8 cellular contexts compared by ENCODE assay signal in the genomic region with DNA sequence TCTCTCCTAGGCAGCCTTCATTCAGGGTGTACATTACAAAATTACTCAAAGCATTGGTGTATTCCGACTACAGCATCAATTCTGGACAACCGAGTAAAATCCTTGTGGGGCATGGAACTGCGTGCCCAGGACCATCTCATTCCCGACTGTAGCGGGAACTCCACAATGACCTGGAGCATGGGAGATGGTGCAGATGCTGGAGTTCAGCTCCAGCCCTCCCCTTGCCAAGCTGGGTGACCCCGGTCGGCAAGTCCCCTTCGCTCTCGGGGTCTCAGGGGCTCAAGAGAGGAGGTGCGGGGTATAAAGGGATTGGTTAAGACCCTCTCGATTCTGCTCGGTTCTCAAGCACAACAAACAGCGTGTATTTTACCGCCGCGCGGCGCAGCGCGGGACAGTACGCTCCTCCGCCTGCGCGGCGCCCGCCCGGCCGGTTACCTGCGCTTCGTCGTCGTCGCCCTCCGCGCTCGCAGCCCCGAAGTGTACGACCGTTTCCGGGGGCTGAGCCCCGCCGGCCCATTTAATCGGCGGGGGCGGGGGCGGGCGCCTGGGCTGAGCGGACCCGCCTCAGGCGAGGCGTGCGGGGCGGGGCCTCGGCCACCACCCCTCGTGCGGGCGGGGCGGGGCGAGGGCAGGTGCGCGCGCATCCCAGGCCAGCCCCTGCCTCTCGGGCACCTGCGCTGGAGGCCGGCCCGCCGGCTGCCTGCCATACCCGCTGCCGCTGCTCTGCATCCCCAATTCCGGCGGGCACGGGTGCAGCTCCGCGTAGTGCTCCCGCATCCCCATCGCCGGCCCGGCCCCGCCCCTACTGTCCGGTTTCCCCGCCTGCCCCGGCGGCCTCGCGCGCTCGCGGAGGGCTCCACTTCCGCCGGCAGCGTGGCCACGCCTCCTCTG. TPM values are rescaled to one million over a fixed set of nuclear protein-coding genes. Genes with fewer than 3 reads are reported as not detected.
DNase-seq lines count a peak whose midpoint lies in the region; ATAC-seq and TF ChIP-seq lines count a peak whose summit lies in the region.

A gene (minus strand): TSS at position 493 of the 891 bp plus-strand sequence. CDS start 691 bp downstream, outside the sequence.

- H3K9me3 ChIP-seq in colonic mucosa: no peaks in the 10 kb centered on the region

- TF ChIP-seq CTCF in 22Rv1 (IDR thresholded peaks at IDR 0.05) (no peak), colonic mucosa (IDR thresholded peaks at IDR 0.05) (no peak), lower leg skin (IDR thresholded peaks at IDR 0.05) (no peak)

- no peaks in the 10 kb centered on the region for H3K4me1 ChIP-seq in colonic mucosa

- 0 to 57% methylated on average over 3 to 73 of the region's 92 CpGs for WGBS in lower leg skin, 2 donors

- no peaks in the 10 kb centered on the region for H3K27me3 ChIP-seq in colonic mucosa

- H3K27ac ChIP-seq in 22Rv1 (peak within 1 kb of the TSS; percentile 92), colonic mucosa (peak within 1 kb of the TSS; percentile 91)

- no peak for TF ChIP-seq POLR2A in lower leg skin (IDR thresholded peaks at IDR 0.05)

- H3K9ac ChIP-seq in colonic mucosa (ENCODE audit: low read depth in 2 of 2, low read length in 2 of 2): peak within 1 kb of the TSS; percentile 60 to 79

- intact Hi-C loops in colonic mucosa (cut with DNase I) (no loop called here), lower leg skin (cut with DNase I; ENCODE audit: low total_unique reads) (no loop called here)

- DNase-seq in NCI-H226 (peak; percentile 42), colonic mucosa (peak; percentile 71), lower leg skin (ENCODE audit: low spot score in 2 of 2) (no peak)
- DNase-seq in activated CD4-positive, alpha-beta T cell treated with anti-CD3 and anti-CD28 coated beads for 24 hours (ENCODE audit: low read depth in 2 of 2): peak; percentile 65 to 67
- peak; percentile 48 to 79 (median 59) for DNase-seq in stimulated activated CD4-positive, alpha-beta T cell treated with anti-CD3 and anti-CD28 coated beads, TNF-alpha, amount 100 ng/mL, for 24 hours (ENCODE audit: low read depth in 3 of 3)

- no peaks in the 10 kb centered on the region for H3K36me3 ChIP-seq in colonic mucosa

- ATAC-seq in GM18517 (IDR thresholded peaks at IDR 0.05; ENCODE audit: unreplicated experiment): peak; percentile 51
- ATAC-seq in HG03025 (IDR thresholded peaks at IDR 0.05; ENCODE audit: low FRiP score, unreplicated experiment): peak; percentile 21

- H3K4me3 ChIP-seq in colonic mucosa (peak within 1 kb of the TSS; percentile 58), lower leg skin (ENCODE audit: low read depth, poor library complexity, severe bottlenecking) (peak within 1 kb of the TSS; percentile 36)

RNA-seq across cellular contexts. Expression of the gene that starts here (rescaled TPM):
- 10 to 100 TPM; 41.0 to 48.6 TPM for total RNA-seq in colonic mucosa
- 10 to 100 TPM; 31.1 to 49.6 (median 35.6) TPM for total RNA-seq in lower leg skin

Comparison
In these comparisons a context has a peak if more than half of its experiments do, and no peak if none do; other contexts are left out.
1. DNase-seq: peak in NCI-H226 (single experiment), activated CD4-positive, alpha-beta T cell treated with anti-CD3 and anti-CD28 coated beads for 24 hours (2 of 2), colonic mucosa (single experiment) and stimulated activated CD4-positive, alpha-beta T cell treated with anti-CD3 and anti-CD28 coated beads, TNF-alpha, amount 100 ng/mL, for 24 hours (3 of 3); none in lower leg skin (0 of 2).